In genomic region chr5:8473016-8473415, GRCh38 we compare ENCODE assay signal across 3 cellular contexts.
"Had no signal": no experiment of that assay in that cellular context is flagged by ENCODE, and none has a peak within 500 bp of the region (broad histone marks: within the 10 kb centered on the region; RNA-seq: fewer than 3 reads in every experiment).

No MANE protein-coding gene starts in this region.

- ATAC-seq: GM12878 had no signal

- DNase-seq: GDM1, GF-D8 had no signal

- H3K4me3 ChIP-seq: GM12878 had no signal
